In genomic region chr16:89710709-89711564, GRCh38 we compare ENCODE assay signal across 12 cellular contexts. TPM values are rescaled to one million over a fixed set of nuclear protein-coding genes. Genes with fewer than 3 reads are reported as not detected.
A peak's percentile ranks its signal among the peaks of the same experiment; 100 is the strongest.
DNase-seq lines count a peak whose midpoint lies in the region; ATAC-seq and TF ChIP-seq lines count a peak whose summit lies in the region.
"Had no signal": no experiment of that assay in that cellular context is flagged by ENCODE, and none has a peak within 500 bp of the region (broad histone marks: within the 10 kb centered on the region; RNA-seq: fewer than 3 reads in every experiment).

No MANE protein-coding gene starts in this region.

- H3K27ac Mint-ChIP-seq in WTC11 (no peak overlapping the region), type B pancreatic cell (no peak overlapping the region)
- H3K27ac Mint-ChIP-seq: IgD-negative memory B cell had no signal

- H3K36me3 ChIP-seq in BLaER1 treated with 17β-estradiol and CSF1 and Interleukin-3, amounts not matched to agents 10 nM and 100 nM, result peaks cover 18 to 51% (median 24%) of the 10 kb centered on the region in 11 experiments; a peak in 19 of 22 replicates
- peaks cover 0 to 40% of the 10 kb centered on the region in 2 donors for H3K36me3 ChIP-seq in left lung
- H3K36me3 ChIP-seq: Peyer's patch had no signal

- TF ChIP-seq CTCF in 22Rv1 (IDR thresholded peaks at IDR 0.05) (no peak), WTC11 (IDR thresholded peaks at IDR 0.05) (no peak), left lung (IDR thresholded peaks at IDR 0.05) (no peak), type B pancreatic cell (conservative IDR thresholded peaks at IDR 0.05) (no peak)

- H3K27ac ChIP-seq in 22Rv1 (peak overlapping the region; percentile 80), left lung (no peak overlapping the region)
- H3K27ac ChIP-seq in BLaER1 treated with 17β-estradiol and CSF1 and Interleukin-3, amounts not matched to agents 10 nM and 100 nM, result no peak overlapping the region

- peaks cover 24 to 62% (median 38%) of the 10 kb centered on the region in 10 experiments for H3K4me1 ChIP-seq in BLaER1 treated with 17β-estradiol and CSF1 and Interleukin-3, amounts not matched to agents 10 nM and 100 nM
- H3K4me1 ChIP-seq in left lung, result peaks cover 9 to 16% of the 10 kb centered on the region in 2 donors

- H4K20me1 ChIP-seq in BLaER1 treated with 17β-estradiol and CSF1 and Interleukin-3, amounts not matched to agents 10 nM and 100 nM, result peaks cover 0 to 47% (median 23%) of the 10 kb centered on the region in 11 experiments; a peak in 17 of 22 replicates

- intact Hi-C loops in left lung (cut with DNase I) (loop anchor here in 1 of 2 donors (5.0 kb wide), 1 partner anchor 151 kb away; no protein-coding TSS in a partner anchor), sciatic nerve (cut with DNase I) (no loop called here)

- peak overlapping the region in 8 of 11 experiments; percentile 7 to 50 (median 24); a peak in 11 of 22 replicates for H3K4me2 ChIP-seq in BLaER1 treated with 17β-estradiol and CSF1 and Interleukin-3, amounts not matched to agents 10 nM and 100 nM

- H3K9ac ChIP-seq in BLaER1 treated with 17β-estradiol and CSF1 and Interleukin-3, amounts not matched to agents 10 nM and 100 nM, result no peak overlapping the region

- H3K4me1 Mint-ChIP-seq in WTC11, result peaks cover 11% of the 10 kb centered on the region
- H3K4me1 Mint-ChIP-seq in type B pancreatic cell (ENCODE audit: unreplicated experiment), result peaks cover 2% of the 10 kb centered on the region

- DNase-seq in WTC11 (ENCODE audit: low spot score) (peak; percentile 47), left lung (peak in 1 of 2 donors; percentile 75), type B pancreatic cell (ENCODE audit: extremely low spot score, unreplicated experiment) (no peak), sciatic nerve (ENCODE audit: low spot score) (no peak)
- DNase-seq: hypothalamus, NCI-H2227 treated with DMSO at 0.1 percent for 48 hours had no signal

- H3K4me3 ChIP-seq in BLaER1 treated with 17β-estradiol and CSF1 and Interleukin-3, amounts not matched to agents 10 nM and 100 nM, result no peak overlapping the region
- H3K4me3 ChIP-seq in left lung, result no peak overlapping the region

- no peaks in the 10 kb centered on the region for H3K9me3 ChIP-seq in BLaER1 treated with 17β-estradiol and CSF1 and Interleukin-3, amounts not matched to agents 10 nM and 100 nM (replicated peaks in 1 of 11)
- H3K9me3 ChIP-seq in left lung, result no peaks in the 10 kb centered on the region
- H3K9me3 ChIP-seq: Caco-2, Peyer's patch had no signal

- CTCF ChIA-PET in WTC11 (lab: Charles Lee), result interaction anchor here (1.1 to 6.2 kb wide), 3 partner anchors 9 to 21 kb away, joined by 3 to 36 read pairs (median 3); partner anchors contain the start of genes SPATA2L and VPS9D1

- no peak overlapping the region for H3K4me3 Mint-ChIP-seq in WTC11
- no peak overlapping the region for H3K4me3 Mint-ChIP-seq in type B pancreatic cell

- H3K9me3 Mint-ChIP-seq in WTC11 (no peaks in the 10 kb centered on the region), type B pancreatic cell (no peaks in the 10 kb centered on the region)
- H3K9me3 Mint-ChIP-seq: IgD-negative memory B cell had no signal

- peak; percentile 11 for ATAC-seq in WTC11
- peak; percentile 13 for ATAC-seq in left lung
- no peak for ATAC-seq in sciatic nerve
- no peak for ATAC-seq in HG03460 (IDR thresholded peaks at IDR 0.05; ENCODE audit: unreplicated experiment)

- H3K27me3 ChIP-seq in BLaER1 treated with 17β-estradiol and CSF1 and Interleukin-3, amounts not matched to agents 10 nM and 100 nM, result no peaks in the 10 kb centered on the region
- peaks cover 0 to 16% of the 10 kb centered on the region in 2 donors for H3K27me3 ChIP-seq in left lung
- H3K27me3 ChIP-seq: Peyer's patch had no signal

- H3K27me3 Mint-ChIP-seq in WTC11 (ENCODE audit: low read depth) (peaks cover 24% of the 10 kb centered on the region), type B pancreatic cell (peaks cover 2% of the 10 kb centered on the region)
- H3K27me3 Mint-ChIP-seq: IgD-negative memory B cell had no signal

- H3K36me3 Mint-ChIP-seq in WTC11 (peaks cover 12% of the 10 kb centered on the region), type B pancreatic cell (peaks cover 4% of the 10 kb centered on the region)
- H3K36me3 Mint-ChIP-seq: IgD-negative memory B cell had no signal

- POLR2A ChIA-PET in WTC11 (lab: Charles Lee), result interaction anchor here (1.1 to 3.5 kb wide), 2 partner anchors 10 to 162 kb away, joined by 4 to 18 read pairs; partner anchors contain the start of genes SPATA2L and TCF25

TF ChIP-seq in WTC11, 78 proteins besides CTCF, POLR2A, EP300 and RAD21:
- peak; percentile 37; the same call in 1 of the 2 replicates for TF ChIP-seq FOXP1 (CRISPR knock-in tag; IDR thresholded peaks at IDR 0.05; ENCODE audit: borderline replicate concordance)
- no peak for TF ChIP-seq ETV6 (CRISPR knock-in tag; IDR thresholded peaks at IDR 0.05)
- TF ChIP-seq SMAD4 (CRISPR knock-in tag; IDR thresholded peaks at IDR 0.05), result no peak
- TF ChIP-seq NR1H2 (CRISPR knock-in tag; IDR thresholded peaks at IDR 0.05), result no peak
- no peak for TF ChIP-seq SOX15 (CRISPR knock-in tag; IDR thresholded peaks at IDR 0.05)

RNA-seq across cellular contexts. Expression of gene SPATA2L, which starts 9.4 kb away (rescaled TPM):
- 12.1 to 15.7 TPM (median 14.1 TPM) in 3 replicates for total RNA-seq in WTC11 (2021)
- total RNA-seq in left lung, result 10 to 100 TPM; 12.3 to 13.8 TPM
- total RNA-seq in type B pancreatic cell (ENCODE audit: low replicate concordance), result 12.6 and 18.5 TPM in 2 replicates
- 10.6 TPM for total RNA-seq in sciatic nerve

RNA-seq across cellular contexts. Expression of gene VPS9D1, which starts 9.8 kb away (rescaled TPM):
- total RNA-seq in WTC11 (2021) (3.8 to 5.6 TPM (median 4.2 TPM) in 3 replicates), left lung (10 to 100 TPM; 14.3 to 19.0 TPM), type B pancreatic cell (ENCODE audit: low replicate concordance) (16.4 and 17.3 TPM in 2 replicates), sciatic nerve (14.2 TPM)

RNA-seq across cellular contexts. Expression of gene ZNF276, which starts 10.4 kb away (rescaled TPM):
- total RNA-seq in WTC11 (2021) (13.9 to 17.2 TPM (median 16.6 TPM) in 3 replicates), left lung (10 to 100 TPM; 22.1 to 28.1 TPM), type B pancreatic cell (ENCODE audit: low replicate concordance) (21.1 and 28.0 TPM in 2 replicates), sciatic nerve (39.8 TPM)

RNA-seq across cellular contexts. Expression of gene CDK10, which starts 24.4 kb away (rescaled TPM):
- total RNA-seq in WTC11 (2021) (79.8 to 102 TPM (median 81.6 TPM) in 3 replicates), left lung (10 to 100 TPM; 74.8 to 93.1 TPM), type B pancreatic cell (ENCODE audit: low replicate concordance) (104 and 132 TPM in 2 replicates), sciatic nerve (58.8 TPM)

RNA-seq across cellular contexts. Expression of gene SPATA33, which starts 53.3 kb away (rescaled TPM):
- total RNA-seq in WTC11 (2021), result 12.0 to 12.8 TPM (median 12.2 TPM) in 3 replicates
- total RNA-seq in left lung, result 10 to 100 TPM in 1 of 2 donors, 1 to 10 TPM in 1; 9.9 to 10.2 TPM
- total RNA-seq in type B pancreatic cell (ENCODE audit: low replicate concordance), result 11.7 and 23.2 TPM in 2 replicates
- total RNA-seq in sciatic nerve, result 6.5 TPM

Comparison
In these comparisons a context has a peak if more than half of its experiments do, and no peak if none do; other contexts are left out.
1. ATAC-seq: peak in WTC11 (single experiment) and left lung (single experiment); none in sciatic nerve (single experiment) and HG03460 (single experiment).